Comparison of ENCODE assay signal across 1 cellular context in the genomic region with DNA sequence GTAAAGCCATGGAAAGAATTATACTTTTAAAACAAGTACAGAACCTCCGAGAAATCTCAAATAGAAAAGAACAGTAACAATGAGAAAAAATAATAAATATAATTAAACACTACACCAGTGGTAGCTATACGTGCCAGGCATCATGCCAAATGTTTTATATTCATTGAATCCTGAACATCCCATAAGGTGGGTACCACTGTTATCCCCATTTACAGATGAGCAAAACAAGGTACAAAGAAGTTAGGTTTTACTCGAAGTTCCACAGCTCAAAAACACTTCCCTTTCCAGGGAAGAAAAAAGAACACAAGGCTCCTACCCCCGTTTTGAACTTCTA.
A peak's percentile ranks its signal among the peaks of the same experiment; 100 is the strongest.
TF ChIP-seq lines count a peak whose summit lies in the region.

No MANE protein-coding gene starts in this region.

TF ChIP-seq in K562, 482 proteins besides CTCF, POLR2A, EP300 and RAD21:
- TF ChIP-seq KDM1A (IDR thresholded peaks at IDR 0.05), result 0 out of 4 replicates have a peak, but pooled peaks of 1 of the 2 experiments have one; percentile 13
- TF ChIP-seq RBM25 (IDR thresholded peaks at IDR 0.05; ENCODE audit: low read depth, low read length, severe bottlenecking), result peak; percentile 60
- peak; percentile 42 for TF ChIP-seq CHD4 (IDR thresholded peaks at IDR 0.05; ENCODE audit: insufficient read depth, insufficient replicate concordance, low read depth, low read length, poor library complexity, severe bottlenecking)
- no peak for TF ChIP-seq NBN (IDR thresholded peaks at IDR 0.05; ENCODE audit: low read depth)
- TF ChIP-seq BCOR (IDR thresholded peaks at IDR 0.05), result peak; percentile 53; the same call in 1 of the 2 replicates
